ENCODE assay signal across 1 cellular context in the genomic region with DNA sequence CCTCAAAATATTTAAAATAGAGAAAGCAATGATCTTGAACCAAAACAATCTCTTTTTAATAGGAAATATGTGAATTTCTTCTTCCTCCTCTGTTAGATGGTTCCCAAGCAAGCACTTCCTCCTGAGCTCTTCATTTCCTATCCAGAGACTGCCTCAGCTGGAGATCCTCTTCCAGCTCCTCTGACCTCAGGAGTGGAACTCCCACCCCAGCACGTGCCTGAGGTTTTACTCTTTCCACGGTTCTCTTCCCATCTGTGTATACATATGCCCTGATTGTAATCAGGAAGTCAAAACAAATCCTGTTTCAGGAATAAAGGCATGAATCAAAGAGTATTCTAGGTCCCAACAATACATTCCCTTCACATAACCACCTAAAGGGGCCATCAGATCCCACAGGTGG.
TF ChIP-seq lines count a peak whose summit lies in the region.

No MANE protein-coding gene starts in this region.

TF ChIP-seq in WTC11, 78 proteins besides CTCF, POLR2A, EP300 and RAD21 (continued from another document):
- TF ChIP-seq USF1 (CRISPR knock-in tag; IDR thresholded peaks at IDR 0.05): no peak
- TF ChIP-seq, protein P1, sequence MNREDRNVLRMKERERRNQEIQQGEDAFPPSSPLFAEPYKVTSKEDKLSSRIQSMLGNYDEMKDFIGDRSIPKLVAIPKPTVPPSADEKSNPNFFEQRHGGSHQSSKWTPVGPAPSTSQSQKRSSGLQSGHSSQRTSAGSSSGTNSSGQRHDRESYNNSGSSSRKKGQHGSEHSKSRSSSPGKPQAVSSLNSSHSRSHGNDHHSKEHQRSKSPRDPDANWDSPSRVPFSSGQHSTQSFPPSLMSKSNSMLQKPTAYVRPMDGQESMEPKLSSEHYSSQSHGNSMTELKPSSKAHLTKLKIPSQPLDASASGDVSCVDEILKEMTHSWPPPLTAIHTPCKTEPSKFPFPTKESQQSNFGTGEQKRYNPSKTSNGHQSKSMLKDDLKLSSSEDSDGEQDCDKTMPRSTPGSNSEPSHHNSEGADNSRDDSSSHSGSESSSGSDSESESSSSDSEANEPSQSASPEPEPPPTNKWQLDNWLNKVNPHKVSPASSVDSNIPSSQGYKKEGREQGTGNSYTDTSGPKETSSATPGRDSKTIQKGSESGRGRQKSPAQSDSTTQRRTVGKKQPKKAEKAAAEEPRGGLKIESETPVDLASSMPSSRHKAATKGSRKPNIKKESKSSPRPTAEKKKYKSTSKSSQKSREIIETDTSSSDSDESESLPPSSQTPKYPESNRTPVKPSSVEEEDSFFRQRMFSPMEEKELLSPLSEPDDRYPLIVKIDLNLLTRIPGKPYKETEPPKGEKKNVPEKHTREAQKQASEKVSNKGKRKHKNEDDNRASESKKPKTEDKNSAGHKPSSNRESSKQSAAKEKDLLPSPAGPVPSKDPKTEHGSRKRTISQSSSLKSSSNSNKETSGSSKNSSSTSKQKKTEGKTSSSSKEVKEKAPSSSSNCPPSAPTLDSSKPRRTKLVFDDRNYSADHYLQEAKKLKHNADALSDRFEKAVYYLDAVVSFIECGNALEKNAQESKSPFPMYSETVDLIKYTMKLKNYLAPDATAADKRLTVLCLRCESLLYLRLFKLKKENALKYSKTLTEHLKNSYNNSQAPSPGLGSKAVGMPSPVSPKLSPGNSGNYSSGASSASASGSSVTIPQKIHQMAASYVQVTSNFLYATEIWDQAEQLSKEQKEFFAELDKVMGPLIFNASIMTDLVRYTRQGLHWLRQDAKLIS (CRISPR knock-in tag; IDR thresholded peaks at IDR 0.05; ENCODE audit: borderline replicate concordance): no peak
- TF ChIP-seq, protein P2, sequence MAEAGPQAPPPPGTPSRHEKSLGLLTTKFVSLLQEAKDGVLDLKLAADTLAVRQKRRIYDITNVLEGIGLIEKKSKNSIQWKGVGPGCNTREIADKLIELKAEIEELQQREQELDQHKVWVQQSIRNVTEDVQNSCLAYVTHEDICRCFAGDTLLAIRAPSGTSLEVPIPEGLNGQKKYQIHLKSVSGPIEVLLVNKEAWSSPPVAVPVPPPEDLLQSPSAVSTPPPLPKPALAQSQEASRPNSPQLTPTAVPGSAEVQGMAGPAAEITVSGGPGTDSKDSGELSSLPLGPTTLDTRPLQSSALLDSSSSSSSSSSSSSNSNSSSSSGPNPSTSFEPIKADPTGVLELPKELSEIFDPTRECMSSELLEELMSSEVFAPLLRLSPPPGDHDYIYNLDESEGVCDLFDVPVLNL (CRISPR knock-in tag; IDR thresholded peaks at IDR 0.05; ENCODE audit: borderline replicate concordance, low read depth): no peak
- TF ChIP-seq OVOL2 (CRISPR knock-in tag; IDR thresholded peaks at IDR 0.05; ENCODE audit: borderline replicate concordance): no peak
- no peak for TF ChIP-seq SP1 (CRISPR knock-in tag; conservative IDR thresholded peaks at IDR 0.05)
